ENCODE assay signal across 8 cellular contexts in genomic region chr4:139528377-139529005, GRCh38. TPM values are rescaled to one million over a fixed set of nuclear protein-coding genes. Genes with fewer than 3 reads are reported as not detected.
DNase-seq lines count a peak whose midpoint lies in the region; ATAC-seq and TF ChIP-seq lines count a peak whose summit lies in the region.

No MANE protein-coding gene starts in this region.

- H4K20me1 ChIP-seq in osteoblast (ENCODE audit: insufficient read depth, low read length): peaks cover 12% of the 10 kb centered on the region

- H3K79me2 ChIP-seq in osteoblast (ENCODE audit: insufficient read depth, low read length): peaks cover 8% of the 10 kb centered on the region

- H3K4me3 ChIP-seq in astrocyte of the spinal cord (ENCODE audit: low read depth, low read length) (no peak overlapping the region), osteoblast (ENCODE audit: insufficient read depth, low read length) (no peak overlapping the region), H7 (ENCODE audit: insufficient read depth, low read depth, low read length) (no peak overlapping the region)

- H3K4me1 Mint-ChIP-seq in stimulated activated naive CD8-positive, alpha-beta T cell treated with anti-CD3 and anti-CD28 coated beads, Interleukin-15, Interleukin-2, amounts not matched to agents 100 ng/mL and 50 ng/mL, for 24 hours (ENCODE audit: low read depth): peaks cover 15% of the 10 kb centered on the region

- H3K27ac ChIP-seq in osteoblast (ENCODE audit: low read depth, low read length): peak overlapping the region; percentile 59

- H3K4me1 ChIP-seq in osteoblast (ENCODE audit: insufficient read depth, low read length): peaks cover 14% of the 10 kb centered on the region

- H3K4me2 ChIP-seq in osteoblast (ENCODE audit: insufficient read depth, low read length): no peak overlapping the region

- no peaks in the 10 kb centered on the region for H3K27me3 Mint-ChIP-seq in stimulated activated naive CD8-positive, alpha-beta T cell treated with anti-CD3 and anti-CD28 coated beads, Interleukin-15, Interleukin-2, amounts not matched to agents 100 ng/mL and 50 ng/mL, for 24 hours

- no peak for ATAC-seq in stimulated activated naive CD8-positive, alpha-beta T cell treated with anti-CD3 and anti-CD28 coated beads, Interleukin-15, Interleukin-2, amounts not matched to agents 100 U/mL and 50 U/mL, for 24 hours
- ATAC-seq in HG03159 (IDR thresholded peaks at IDR 0.05; ENCODE audit: unreplicated experiment) (peak; percentile 78), GM21367 (IDR thresholded peaks at IDR 0.05; ENCODE audit: unreplicated experiment) (no peak)

- no peaks in the 10 kb centered on the region for H3K9me3 ChIP-seq in osteoblast (ENCODE audit: low read depth, low read length)

- peak overlapping the region; percentile 2 for H3K27ac Mint-ChIP-seq in stimulated activated naive CD8-positive, alpha-beta T cell treated with anti-CD3 and anti-CD28 coated beads, Interleukin-15, Interleukin-2, amounts not matched to agents 100 ng/mL and 50 ng/mL, for 24 hours

- no peak overlapping the region for H2AFZ ChIP-seq in osteoblast (ENCODE audit: low read length)

- H3K4me3 Mint-ChIP-seq in stimulated activated naive CD8-positive, alpha-beta T cell treated with anti-CD3 and anti-CD28 coated beads, Interleukin-15, Interleukin-2, amounts not matched to agents 100 ng/mL and 50 ng/mL, for 24 hours: no peak overlapping the region

- peaks cover 35% of the 10 kb centered on the region for H3K36me3 Mint-ChIP-seq in stimulated activated naive CD8-positive, alpha-beta T cell treated with anti-CD3 and anti-CD28 coated beads, Interleukin-15, Interleukin-2, amounts not matched to agents 100 ng/mL and 50 ng/mL, for 24 hours (ENCODE audit: low read depth)

- TF ChIP-seq CTCF in astrocyte of the spinal cord (IDR thresholded peaks at IDR 0.05; ENCODE audit: low read depth, low read length): no peak
- TF ChIP-seq CTCF in osteoblast (IDR thresholded peaks at IDR 0.05; ENCODE audit: extremely low read depth, low read depth, low read length): no peak

- in situ Hi-C loops in astrocyte of the spinal cord (cut with HindIII; ENCODE audit: low sequenced_read_pairs): no loop called here

- no peaks in the 10 kb centered on the region for H3K9me3 Mint-ChIP-seq in stimulated activated naive CD8-positive, alpha-beta T cell treated with anti-CD3 and anti-CD28 coated beads, Interleukin-15, Interleukin-2, amounts not matched to agents 100 ng/mL and 50 ng/mL, for 24 hours

- no peak for DNase-seq in stimulated activated naive CD8-positive, alpha-beta T cell treated with anti-CD3 and anti-CD28 coated beads, Interleukin-15, Interleukin-2, amounts not matched to agents 100 U/mL and 50 U/mL, for 24 hours
- DNase-seq in astrocyte of the spinal cord (ENCODE audit: low read depth, low spot score) (peak; percentile 87), osteoblast (ENCODE audit: insufficient read length, low spot score, missing footprints) (peak; percentile 87), H7 (no peak)
- no peak for DNase-seq in stimulated activated CD4-positive, alpha-beta T cell treated with anti-CD3 and anti-CD28 coated beads, Interleukin-1b, Interleukin-23, amount 100 ng/mL, for 48 hours

- H3K36me3 ChIP-seq in osteoblast (ENCODE audit: insufficient read depth, low read length) (peaks cover 48% of the 10 kb centered on the region), H7 (replicated peaks; ENCODE audit: control insufficient read depth, insufficient read depth, low read length) (no peaks in the 10 kb centered on the region)

- H3K27me3 ChIP-seq in osteoblast (ENCODE audit: insufficient read depth, low read length) (no peaks in the 10 kb centered on the region), H7 (ENCODE audit: control insufficient read depth, insufficient read depth, low read length) (no peaks in the 10 kb centered on the region)

RNA-seq across cellular contexts. Expression of gene SETD7, which starts 27.5 kb away (rescaled TPM):
- total RNA-seq in osteoblast: 99.5 and 108 TPM in 2 replicates
- total RNA-seq in H7 (2014; rRNA removed; shearing (Covaris generic)): 7.8 and 8.6 TPM in 2 replicates

Comparison
In these comparisons a context has a peak if more than half of its experiments do, and no peak if none do; other contexts are left out.
1. DNase-seq: peak in astrocyte of the spinal cord (single experiment) and osteoblast (single experiment); none in stimulated activated naive CD8-positive, alpha-beta T cell treated with anti-CD3 and anti-CD28 coated beads, Interleukin-15, Interleukin-2, amounts not matched to agents 100 U/mL and 50 U/mL, for 24 hours (single experiment), stimulated activated CD4-positive, alpha-beta T cell treated with anti-CD3 and anti-CD28 coated beads, Interleukin-1b, Interleukin-23, amount 100 ng/mL, for 48 hours (single experiment) and H7 (single experiment).
2. RNA of gene SETD7, which starts 27.5 kb away (total RNA-seq): 99.5 to 108 TPM in osteoblast; 7.8 to 8.6 TPM in H7; every median in the first group is over 10 times any median in the second.